In genomic region chr1:192950926-192951325, GRCh38 we compare ENCODE assay signal across 23 cellular contexts.
DNase-seq lines count a peak whose midpoint lies in the region; ATAC-seq, FAIRE-seq and TF ChIP-seq lines count a peak whose summit lies in the region.
"Had no signal": no experiment of that assay in that cellular context is flagged by ENCODE, and none has a peak within 500 bp of the region (broad histone marks: within the 10 kb centered on the region; RNA-seq: fewer than 3 reads in every experiment).

No MANE protein-coding gene starts in this region.

- no peak overlapping the region for H3K4me3 Mint-ChIP-seq in natural killer cell treated with Interleukin-12 subunit alpha and Interleukin-12 subunit beta and Interleukin-15 and Interleukin-18, amount 100 ng/mL, for 72 hours
- H3K4me3 Mint-ChIP-seq in natural killer cell = no peak overlapping the region
- H3K4me3 Mint-ChIP-seq: B cell; CD4-positive, alpha-beta T cell; CD8-positive, alpha-beta T cell had no signal

- peak overlapping the region; percentile 93 for H2AK5ac ChIP-seq in mesenchymal stem cell (ENCODE audit: low read length, severe bottlenecking)
- no peak overlapping the region for H2AK5ac ChIP-seq in neuronal stem cell (ENCODE audit: low read depth, low read length)

- H3K4me2 ChIP-seq in SU-DHL-6 (ENCODE audit: low read depth, low read length, poor library complexity, severe bottlenecking) (peak overlapping the region; percentile 40), mesenchymal stem cell (ENCODE audit: low read length, poor library complexity, severe bottlenecking) (no peak overlapping the region), neuronal stem cell (ENCODE audit: insufficient read depth, low read length, poor library complexity, severe bottlenecking) (no peak overlapping the region)
- H3K4me2 ChIP-seq: A549 had no signal

- H3K36me3 ChIP-seq in SU-DHL-6 (ENCODE audit: low read length) (no peaks in the 10 kb centered on the region), mesenchymal stem cell (ENCODE audit: control insufficient read depth in 1 of 2, insufficient read depth in 2 of 2, low read depth in 1 of 2, low read length in 2 of 2) (peaks cover 0 to 2% of the 10 kb centered on the region in 2 experiments), small intestine (ENCODE audit: control insufficient read depth in 2 of 2, insufficient read depth in 2 of 2, low read length in 2 of 2) (no peaks in the 10 kb centered on the region), neuronal stem cell (replicated peaks in 1 of 2; ENCODE audit: control insufficient read depth in 2 of 2, insufficient read depth in 2 of 2, low read length in 2 of 2) (no peaks in the 10 kb centered on the region)
- H3K36me3 ChIP-seq: BLaER1 treated with 17β-estradiol and CSF1 and Interleukin-3, amounts not matched to agents 10 nM and 100 nM had no signal

- no peak overlapping the region for H4K91ac ChIP-seq in mesenchymal stem cell (ENCODE audit: low read length)
- no peak overlapping the region for H4K91ac ChIP-seq in neuronal stem cell (ENCODE audit: low read depth, low read length, poor library complexity)

- H3K23ac ChIP-seq in mesenchymal stem cell (ENCODE audit: low read length in 2 of 2) = no peak overlapping the region
- no peak overlapping the region for H3K23ac ChIP-seq in neuronal stem cell (ENCODE audit: low read depth, low read length, poor library complexity)

- FAIRE-seq in small intestine (lab: Jason Lieb, UNC) = no peak
- FAIRE-seq in frontal cortex (lab: Jason Lieb, UNC) = no peak
- FAIRE-seq: A549, D721Med, G401.6, GM12891 had no signal

- peak overlapping the region; percentile 80 to 89 for H2BK12ac ChIP-seq in mesenchymal stem cell (ENCODE audit: low read length in 2 of 2)
- H2BK12ac ChIP-seq in neuronal stem cell (ENCODE audit: low read length) = no peak overlapping the region

- no peaks in the 10 kb centered on the region for H3K9me2 ChIP-seq in SU-DHL-6 (replicated peaks; ENCODE audit: insufficient read depth, low read length)

- H4K8ac ChIP-seq in mesenchymal stem cell (ENCODE audit: low read length) = no peak overlapping the region
- H4K8ac ChIP-seq in neuronal stem cell (ENCODE audit: low read depth, low read length) = no peak overlapping the region

- no peak overlapping the region for H3K9ac ChIP-seq in SU-DHL-6 (ENCODE audit: low read length)
- H3K9ac ChIP-seq in mesenchymal stem cell (ENCODE audit: low read length) = no peak overlapping the region
- H3K9ac ChIP-seq in neuronal stem cell (ENCODE audit: low read depth, low read length, poor library complexity) = no peak overlapping the region
- H3K9ac ChIP-seq: BLaER1 treated with 17β-estradiol and CSF1 and Interleukin-3, amounts not matched to agents 10 nM and 100 nM had no signal

- no peaks in the 10 kb centered on the region for H3K36me3 Mint-ChIP-seq in natural killer cell treated with Interleukin-12 subunit alpha and Interleukin-12 subunit beta and Interleukin-15 and Interleukin-18, amount 100 ng/mL, for 72 hours
- peaks cover 21% of the 10 kb centered on the region for H3K36me3 Mint-ChIP-seq in natural killer cell

- H3K4me3 ChIP-seq in SU-DHL-6 (ENCODE audit: insufficient read depth, low read length, poor library complexity, severe bottlenecking) = no peak overlapping the region
- H3K4me3 ChIP-seq in mesenchymal stem cell (ENCODE audit: insufficient read depth in 1 of 2, low read depth in 1 of 2, low read length in 2 of 2) = no peak overlapping the region
- H3K4me3 ChIP-seq in small intestine (ENCODE audit: low read depth in 1 of 2, low read length in 2 of 2) = no peak overlapping the region
- no peak overlapping the region for H3K4me3 ChIP-seq in neuronal stem cell (ENCODE audit: low read length in 2 of 2)
- H3K4me3 ChIP-seq: A549; BLaER1 treated with 17β-estradiol and CSF1 and Interleukin-3, amounts not matched to agents 10 nM and 100 nM had no signal

- H2BK120ac ChIP-seq in mesenchymal stem cell (ENCODE audit: low read depth, low read length) = no peak overlapping the region
- no peak overlapping the region for H2BK120ac ChIP-seq in neuronal stem cell (ENCODE audit: low read depth, low read length)

- H3K14ac ChIP-seq in mesenchymal stem cell (ENCODE audit: low read length in 2 of 2) (no peak overlapping the region), neuronal stem cell (ENCODE audit: low read length) (no peak overlapping the region)

- H3K27me3 Mint-ChIP-seq in natural killer cell treated with Interleukin-12 subunit alpha and Interleukin-12 subunit beta and Interleukin-15 and Interleukin-18, amount 100 ng/mL, for 72 hours = no peaks in the 10 kb centered on the region
- no peaks in the 10 kb centered on the region for H3K27me3 Mint-ChIP-seq in natural killer cell (ENCODE audit: low read depth in 2 of 2)
- H3K27me3 Mint-ChIP-seq: B cell; CD4-positive, alpha-beta T cell had no signal

- no peaks in the 10 kb centered on the region for H3K79me1 ChIP-seq in mesenchymal stem cell (replicated peaks; ENCODE audit: low read length, poor library complexity, severe bottlenecking)
- no peaks in the 10 kb centered on the region for H3K79me1 ChIP-seq in neuronal stem cell (ENCODE audit: low read depth, low read length)

- intact Hi-C loops in natural killer cell (cut with micrococcal nuclease) = no loop called here

- no peaks in the 10 kb centered on the region for H3K27me3 ChIP-seq in SU-DHL-6 (ENCODE audit: low read length)
- no peaks in the 10 kb centered on the region for H3K27me3 ChIP-seq in mesenchymal stem cell (ENCODE audit: control insufficient read depth in 1 of 2, insufficient read depth in 1 of 2, low read length in 2 of 2)
- no peaks in the 10 kb centered on the region for H3K27me3 ChIP-seq in small intestine (ENCODE audit: control insufficient read depth in 2 of 2, insufficient read depth in 2 of 2, low read length in 2 of 2)
- no peaks in the 10 kb centered on the region for H3K27me3 ChIP-seq in neuronal stem cell (ENCODE audit: control insufficient read depth in 3 of 3, insufficient read depth in 3 of 3, low read depth in 1 of 3, low read length in 3 of 3)
- H3K27me3 ChIP-seq: BLaER1 treated with 17β-estradiol and CSF1 and Interleukin-3, amounts not matched to agents 10 nM and 100 nM had no signal

- H3K4me1 ChIP-seq in mesenchymal stem cell (ENCODE audit: control insufficient read depth, insufficient read depth, low read depth, low read length) (peaks cover 2% of the 10 kb centered on the region), small intestine (ENCODE audit: control insufficient read depth in 2 of 2, insufficient read depth in 1 of 2, low read depth in 1 of 2, low read length in 1 of 2) (no peaks in the 10 kb centered on the region), neuronal stem cell (ENCODE audit: control insufficient read depth in 2 of 2, insufficient read depth in 1 of 2, low read depth in 1 of 2, low read length in 2 of 2) (no peaks in the 10 kb centered on the region)
- H3K4me1 ChIP-seq: Caco-2 had no signal

- no peaks in the 10 kb centered on the region for H3K79me2 ChIP-seq in SU-DHL-6 (ENCODE audit: insufficient read depth, low read length)

- H3K4me1 Mint-ChIP-seq in natural killer cell treated with Interleukin-12 subunit alpha and Interleukin-12 subunit beta and Interleukin-15 and Interleukin-18, amount 100 ng/mL, for 72 hours (ENCODE audit: low read depth in 2 of 2) = peaks cover 3 to 13% of the 10 kb centered on the region in 2 donors
- no peaks in the 10 kb centered on the region for H3K4me1 Mint-ChIP-seq in natural killer cell

- 88% methylated on average over 3 of the region's 3 CpGs for WGBS in mesenchymal stem cell
- 35 to 68% (median 40%) methylated on average over 3 of the region's 3 CpGs for WGBS in small intestine, 3 donors
- WGBS in neuronal stem cell (ENCODE audit: extremely low coverage in 2 of 2, insufficient read length in 2 of 2, insufficient replicate concordance in 1 of 2), 2 donors = no CpG with 5 or more reads among the region's 3 CpGs

- no peaks in the 10 kb centered on the region for H3K9me3 ChIP-seq in SU-DHL-6 (ENCODE audit: insufficient read depth, low read length)
- no peaks in the 10 kb centered on the region for H3K9me3 ChIP-seq in mesenchymal stem cell (ENCODE audit: control insufficient read depth, low read length)
- H3K9me3 ChIP-seq in small intestine (ENCODE audit: control insufficient read depth, low read depth) = no peaks in the 10 kb centered on the region
- H3K9me3 ChIP-seq in neuronal stem cell (replicated peaks in 1 of 2; ENCODE audit: control insufficient read depth in 2 of 2, insufficient read depth in 1 of 2, low read depth in 1 of 2, low read length in 2 of 2) = no peaks in the 10 kb centered on the region
- H3K9me3 ChIP-seq: A549; BLaER1 treated with 17β-estradiol and CSF1 and Interleukin-3, amounts not matched to agents 10 nM and 100 nM; Caco-2 had no signal

- no peaks in the 10 kb centered on the region; the same call in 1 of the 2 replicates for H3F3A ChIP-seq in SU-DHL-6 (ENCODE audit: insufficient read depth)

- H3K27ac ChIP-seq in SU-DHL-6 (ENCODE audit: low read depth, low read length) = no peak overlapping the region
- H3K27ac ChIP-seq in mesenchymal stem cell (ENCODE audit: low read length, poor library complexity, severe bottlenecking) = no peak overlapping the region
- no peak overlapping the region for H3K27ac ChIP-seq in small intestine (ENCODE audit: low read depth in 1 of 2, low read length in 1 of 2)
- H3K27ac ChIP-seq in neuronal stem cell (replicated peaks; ENCODE audit: low read length) = no peak overlapping the region
- H3K27ac ChIP-seq: 22Rv1, A549, C4-2B had no signal

- no peak for TF ChIP-seq CTCF in natural killer cell (IDR thresholded peaks at IDR 0.05)
- no peak for TF ChIP-seq CTCF in SU-DHL-6 (IDR thresholded peaks at IDR 0.05; ENCODE audit: insufficient read depth, low read length, poor library complexity, severe bottlenecking)

- H2BK5ac ChIP-seq in mesenchymal stem cell (ENCODE audit: low read depth, low read length, poor library complexity, severe bottlenecking) (no peak overlapping the region), neuronal stem cell (ENCODE audit: low read length) (no peak overlapping the region)

- DNase-seq in natural killer cell treated with Interleukin-12 subunit alpha and Interleukin-12 subunit beta and Interleukin-15 and Interleukin-18, amount 100 ng/mL, for 72 hours (ENCODE audit: low spot score) = no peak
- no peak for DNase-seq in natural killer cell
- no peak for DNase-seq in mesenchymal stem cell
- peak; percentile 74 for DNase-seq in small intestine
- DNase-seq in frontal cortex (ENCODE audit: low spot score in 2 of 2) = no peak
- no peak for DNase-seq in neuronal stem cell (ENCODE audit: low spot score)
- DNase-seq: AML-193; Caco-2; Calu3; CD4-positive, alpha-beta T cell; CD8-positive, alpha-beta T cell; DMS79 treated with DMSO at 0.1 percent for 48 hours; GF-D8 had no signal

- H3K4ac ChIP-seq in mesenchymal stem cell (ENCODE audit: low read depth in 1 of 2, low read length in 2 of 2) = no peak overlapping the region
- no peak overlapping the region for H3K4ac ChIP-seq in neuronal stem cell (ENCODE audit: low read length)

- H2BK15ac ChIP-seq in mesenchymal stem cell (ENCODE audit: low read depth, poor library complexity, severe bottlenecking) (no peak overlapping the region), neuronal stem cell (ENCODE audit: low read length) (no peak overlapping the region)

- peak overlapping the region; percentile 32 to 86 for H3K27ac Mint-ChIP-seq in natural killer cell treated with Interleukin-12 subunit alpha and Interleukin-12 subunit beta and Interleukin-15 and Interleukin-18, amount 100 ng/mL, for 72 hours
- H3K27ac Mint-ChIP-seq in natural killer cell = no peak overlapping the region
- H3K27ac Mint-ChIP-seq: B cell; CD4-positive, alpha-beta T cell; CD8-positive, alpha-beta T cell had no signal

- no peaks in the 10 kb centered on the region for H3K9me3 Mint-ChIP-seq in natural killer cell treated with Interleukin-12 subunit alpha and Interleukin-12 subunit beta and Interleukin-15 and Interleukin-18, amount 100 ng/mL, for 72 hours
- H3K9me3 Mint-ChIP-seq in natural killer cell = no peaks in the 10 kb centered on the region
- H3K9me3 Mint-ChIP-seq: CD4-positive, alpha-beta T cell; CD8-positive, alpha-beta T cell had no signal

- H4K20me1 ChIP-seq in SU-DHL-6 (ENCODE audit: low read depth, low read length) = no peaks in the 10 kb centered on the region
- H4K20me1 ChIP-seq: BLaER1 treated with 17β-estradiol and CSF1 and Interleukin-3, amounts not matched to agents 10 nM and 100 nM had no signal

- H2AFZ ChIP-seq in SU-DHL-6 (ENCODE audit: low read depth, low read length, severe bottlenecking) (no peak overlapping the region), mesenchymal stem cell (ENCODE audit: low read depth, low read length) (no peak overlapping the region), neuronal stem cell (ENCODE audit: low read length) (no peak overlapping the region)

- H3K18ac ChIP-seq in mesenchymal stem cell (ENCODE audit: low read depth in 1 of 2, low read length in 2 of 2) (peak overlapping the region in 1 of 2 experiments; percentile 34), neuronal stem cell (ENCODE audit: low read length) (no peak overlapping the region)

- no peak for ATAC-seq in natural killer cell treated with Interleukin-12 subunit alpha and Interleukin-12 subunit beta and Interleukin-15 and Interleukin-18, amount 100 ng/mL, for 72 hours
- ATAC-seq in natural killer cell (no peak), HG03520 (IDR thresholded peaks at IDR 0.05; ENCODE audit: unreplicated experiment) (no peak)
- ATAC-seq: A549; CD8-positive, alpha-beta T cell had no signal

Comparison
In these comparisons a context has a peak if more than half of its experiments do, and no peak if none do; other contexts are left out.
1. H3K27ac Mint-ChIP-seq: peak in natural killer cell treated with Interleukin-12 subunit alpha and Interleukin-12 subunit beta and Interleukin-15 and Interleukin-18, amount 100 ng/mL, for 72 hours (2 of 2); none in natural killer cell (0 of 2).